8 cellular contexts compared by ENCODE assay signal in genomic region chr20:64064145-64064698, GRCh38. TPM values are rescaled to one million over a fixed set of nuclear protein-coding genes. Genes with fewer than 3 reads are reported as not detected.
DNase-seq lines count a peak whose midpoint lies in the region; ATAC-seq and TF ChIP-seq lines count a peak whose summit lies in the region.

No MANE protein-coding gene starts in this region.

- H3K23ac ChIP-seq in mesenchymal stem cell (ENCODE audit: low read length in 2 of 2), result peak overlapping the region in 1 of 2 experiments; percentile 43

- H3K4ac ChIP-seq in mesenchymal stem cell (ENCODE audit: low read depth in 1 of 2, low read length in 2 of 2), result peak overlapping the region in 1 of 2 experiments; percentile 98

- H3K4me1 ChIP-seq in A673 (ENCODE audit: insufficient read depth, low read length, poor library complexity, severe bottlenecking) (peaks cover 18% of the 10 kb centered on the region), mesenchymal stem cell (ENCODE audit: control insufficient read depth, insufficient read depth, low read depth, low read length) (peaks cover 43% of the 10 kb centered on the region)

- H3K27me3 ChIP-seq in A673 (replicated peaks; ENCODE audit: insufficient read depth, low read depth, low read length, poor library complexity) (no peaks in the 10 kb centered on the region), mesenchymal stem cell (ENCODE audit: control insufficient read depth in 1 of 2, insufficient read depth in 1 of 2, low read length in 2 of 2) (peaks cover 0 to 7% of the 10 kb centered on the region in 2 experiments)

- WGBS in mesenchymal stem cell, result 61% methylated on average over 11 of the region's 12 CpGs

- H2AK5ac ChIP-seq in mesenchymal stem cell (ENCODE audit: low read length, severe bottlenecking), result peak overlapping the region; percentile 62

- H2BK120ac ChIP-seq in mesenchymal stem cell (ENCODE audit: low read depth, low read length), result no peak overlapping the region

- H2BK12ac ChIP-seq in mesenchymal stem cell (ENCODE audit: low read length in 2 of 2), result peak overlapping the region in 1 of 2 experiments; percentile 55

- H3K36me3 ChIP-seq in A673 (ENCODE audit: insufficient read depth, low read length, poor library complexity, severe bottlenecking) (no peaks in the 10 kb centered on the region), mesenchymal stem cell (ENCODE audit: control insufficient read depth in 1 of 2, insufficient read depth in 2 of 2, low read depth in 1 of 2, low read length in 2 of 2) (peaks cover 0 to 19% of the 10 kb centered on the region in 2 experiments)

- POLR2A ChIA-PET in A673 (lab: Charles Lee; ENCODE audit: low non-redundant PET), result no interaction called here

- no peak for ATAC-seq in GM18520 (IDR thresholded peaks at IDR 0.05; ENCODE audit: unreplicated experiment)

- TF ChIP-seq CTCF in A673 (conservative IDR thresholded peaks at IDR 0.05; ENCODE audit: low read depth, low read length), result no peak
- TF ChIP-seq CTCF in astrocyte of the cerebellum (IDR thresholded peaks at IDR 0.05; ENCODE audit: low read depth, low read length, missing control alignments), result no peak

- H3K14ac ChIP-seq in mesenchymal stem cell (ENCODE audit: low read length in 2 of 2), result no peak overlapping the region

- H3K9ac ChIP-seq in mesenchymal stem cell (ENCODE audit: low read length), result peak overlapping the region; percentile 91

- in situ Hi-C loops in astrocyte of the cerebellum (cut with HindIII; ENCODE audit: low sequenced_read_pairs), result no loop called here

- peaks cover 11% of the 10 kb centered on the region for H3K79me1 ChIP-seq in mesenchymal stem cell (replicated peaks; ENCODE audit: low read length, poor library complexity, severe bottlenecking)

- H3K4me2 ChIP-seq in mesenchymal stem cell (ENCODE audit: low read length, poor library complexity, severe bottlenecking), result peak overlapping the region; percentile 92

- peak overlapping the region; percentile 52 for H4K91ac ChIP-seq in mesenchymal stem cell (ENCODE audit: low read length)

- no TSS peak for BruUV-seq in A673 (replicated peaks; lab: Mats Ljungman, UMichigan)

- DNase-seq in A673 (ENCODE audit: low spot score), result no peak
- peak; percentile 62 for DNase-seq in HPDE6-E6E7 (ENCODE audit: extremely low spot score)
- no peak for DNase-seq in astrocyte of the cerebellum (ENCODE audit: low read depth)
- peak; percentile 40 for DNase-seq in mesenchymal stem cell
- DNase-seq in NCI-H187 (lab: John Stamatoyannopoulos, UW), result no peak
- no peak for DNase-seq in NCI-H1694 treated with DMSO at 0.1 percent for 48 hours (lab: John Stamatoyannopoulos, UW)
- DNase-seq in DMS79 (lab: John Stamatoyannopoulos, UW), result no peak

- peak overlapping the region; percentile 71 for H2BK15ac ChIP-seq in mesenchymal stem cell (ENCODE audit: low read depth, poor library complexity, severe bottlenecking)

- peak overlapping the region; percentile 93 for H3K4me3 ChIP-seq in A673 (ENCODE audit: low read depth, low read length, poor library complexity, severe bottlenecking)
- peak overlapping the region; percentile 83 for H3K4me3 ChIP-seq in astrocyte of the cerebellum (ENCODE audit: low read depth, low read length)
- H3K4me3 ChIP-seq in mesenchymal stem cell (ENCODE audit: insufficient read depth in 1 of 2, low read depth in 1 of 2, low read length in 2 of 2), result peak overlapping the region; percentile 20 to 91

- H4K8ac ChIP-seq in mesenchymal stem cell (ENCODE audit: low read length), result peak overlapping the region; percentile 67

- H2BK5ac ChIP-seq in mesenchymal stem cell (ENCODE audit: low read depth, low read length, poor library complexity, severe bottlenecking), result no peak overlapping the region

- no peak overlapping the region for H2AFZ ChIP-seq in mesenchymal stem cell (ENCODE audit: low read depth, low read length)

- no peak overlapping the region for H3K27ac ChIP-seq in A673 (ENCODE audit: low read depth, low read length, poor library complexity, severe bottlenecking)
- H3K27ac ChIP-seq in mesenchymal stem cell (ENCODE audit: low read length, poor library complexity, severe bottlenecking), result peak overlapping the region; percentile 8

- no peaks in the 10 kb centered on the region for H3K9me3 ChIP-seq in A673 (ENCODE audit: low read depth, low read length, poor library complexity, severe bottlenecking)
- no peaks in the 10 kb centered on the region for H3K9me3 ChIP-seq in mesenchymal stem cell (ENCODE audit: control insufficient read depth, low read length)

- intact Hi-C loops in A673 (cut with micrococcal nuclease; ENCODE audit: unreplicated experiment), result no loop called here

- CTCF ChIA-PET in A673 (lab: Charles Lee), result no interaction called here

- peak overlapping the region in 1 of 2 experiments; percentile 6 for H3K18ac ChIP-seq in mesenchymal stem cell (ENCODE audit: low read depth in 1 of 2, low read length in 2 of 2)

RNA-seq across cellular contexts. Expression of gene TCEA2, which starts 1.2 kb away (rescaled TPM):
- 35.0 and 41.3 TPM in 2 replicates for total RNA-seq in A673 (2021)
- polyA plus RNA-seq in mesenchymal stem cell (2013, experiment 1 of 2), result 57.9 TPM
- polyA plus RNA-seq in mesenchymal stem cell (2013, experiment 2 of 2), result 60.9 TPM

RNA-seq across cellular contexts. Expression of gene SOX18, which starts 14.8 kb away (rescaled TPM):
- 0.30 and 0.70 TPM in 2 replicates for total RNA-seq in A673 (2021)
- 0.33 TPM for polyA plus RNA-seq in mesenchymal stem cell (2013, experiment 1 of 2)
- 0.27 TPM for polyA plus RNA-seq in mesenchymal stem cell (2013, experiment 2 of 2)

RNA-seq across cellular contexts. Expression of gene RGS19, which starts 15.1 kb away (rescaled TPM):
- total RNA-seq in A673 (2021), result 14.4 and 16.4 TPM in 2 replicates
- polyA plus RNA-seq in mesenchymal stem cell (2013, experiment 1 of 2), result 11.6 TPM
- polyA plus RNA-seq in mesenchymal stem cell (2013, experiment 2 of 2), result 13.4 TPM

RNA-seq across cellular contexts. Expression of gene OPRL1, which starts 15.7 kb away (rescaled TPM):
- total RNA-seq in A673 (2021), result 0.32 and 0.46 TPM in 2 replicates
- 0.54 TPM for polyA plus RNA-seq in mesenchymal stem cell (2013, experiment 1 of 2)
- polyA plus RNA-seq in mesenchymal stem cell (2013, experiment 2 of 2), result 0.40 TPM

RNA-seq across cellular contexts. Expression of gene LKAAEAR1, which starts 20.0 kb away (rescaled TPM):
- 0.37 and 0.62 TPM in 2 replicates for total RNA-seq in A673 (2021)
- polyA plus RNA-seq in mesenchymal stem cell (2013, experiment 1 of 2), result 0.08 TPM
- polyA plus RNA-seq in mesenchymal stem cell (2013, experiment 2 of 2), result not detected

Comparison
In these comparisons a context has a peak if more than half of its experiments do, and no peak if none do; other contexts are left out.
1. DNase-seq: peak in HPDE6-E6E7 (single experiment) and mesenchymal stem cell (single experiment); none in A673 (single experiment), astrocyte of the cerebellum (single experiment), NCI-H187 (0 of 2), NCI-H1694 treated with DMSO at 0.1 percent for 48 hours (single experiment) and DMS79 (single experiment).
2. Peak in every context shown above with its lines, with median percentiles within 50 percentile points of each other: H3K4me3 ChIP-seq.